In the genomic region with DNA sequence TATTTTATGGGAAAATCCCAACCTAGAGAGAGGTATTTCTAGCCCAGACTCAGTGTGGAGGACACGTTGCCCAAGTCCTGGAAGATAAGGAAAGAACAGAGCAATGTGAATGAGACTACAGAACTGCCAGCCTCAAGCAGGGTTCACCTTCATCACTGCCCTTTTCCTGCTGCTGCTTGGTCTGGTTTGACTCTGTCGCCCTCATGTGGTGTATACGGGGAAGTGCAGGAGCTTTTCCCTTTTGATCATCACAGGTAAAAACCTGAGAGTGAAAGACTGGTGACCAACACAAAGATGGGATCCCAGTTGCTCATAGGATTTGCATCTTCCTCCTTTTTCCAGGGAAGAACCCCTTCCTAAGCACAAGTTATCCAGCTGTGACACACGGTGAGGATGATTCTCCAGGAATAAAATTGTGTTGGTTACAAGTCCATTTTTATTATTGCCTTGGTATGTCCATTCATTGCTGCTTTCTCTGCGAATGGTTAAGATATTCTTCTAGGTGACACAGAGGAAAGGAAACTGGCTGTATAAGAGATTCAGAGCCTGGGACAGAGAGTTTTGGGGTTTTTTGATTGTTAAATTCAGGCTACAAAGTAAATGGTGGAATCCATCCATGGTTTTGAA, we compare ENCODE assay signal across 8 cellular contexts.
A peak's percentile ranks its signal among the peaks of the same experiment; 100 is the strongest.
DNase-seq lines count a peak whose midpoint lies in the region; ATAC-seq and TF ChIP-seq lines count a peak whose summit lies in the region.

No MANE protein-coding gene starts in this region.

- TF ChIP-seq CTCF in A673 (conservative IDR thresholded peaks at IDR 0.05; ENCODE audit: low read depth, low read length), result peak; percentile 94
- peak; percentile 94 for TF ChIP-seq CTCF in GM13976 (IDR thresholded peaks at IDR 0.05; ENCODE audit: borderline replicate concordance, control extremely low read depth, extremely low read depth, insufficient read depth, missing control alignments)
- TF ChIP-seq CTCF in VCaP (conservative IDR thresholded peaks at IDR 0.05), result peak; percentile 97
- TF ChIP-seq CTCF in cardiac fibroblast (IDR thresholded peaks at IDR 0.05; ENCODE audit: low read depth, low read length), result peak; percentile 99
- peak; percentile 96 for TF ChIP-seq CTCF in kidney epithelial cell (IDR thresholded peaks at IDR 0.05; ENCODE audit: insufficient read depth, low read length, poor library complexity, severe bottlenecking)

- no peaks in the 10 kb centered on the region for H3K36me3 ChIP-seq in A673 (ENCODE audit: insufficient read depth, low read length, poor library complexity, severe bottlenecking)
- H3K36me3 ChIP-seq in kidney epithelial cell (ENCODE audit: control insufficient read depth, insufficient read depth, low read length), result no peaks in the 10 kb centered on the region

- ATAC-seq in GM21825 (IDR thresholded peaks at IDR 0.05; ENCODE audit: unreplicated experiment), result no peak

- H3K4me1 ChIP-seq in A673 (ENCODE audit: insufficient read depth, low read length, poor library complexity, severe bottlenecking), result peaks cover 3% of the 10 kb centered on the region

- H3K9me3 ChIP-seq in A673 (ENCODE audit: low read depth, low read length, poor library complexity, severe bottlenecking), result peaks cover 4% of the 10 kb centered on the region

- CTCF ChIA-PET in A673 (lab: Charles Lee), result interaction anchor here (0.6 to 1.5 kb wide), 5 partner anchors 10 to 228 kb away, joined by 3 to 7 read pairs (median 4); no protein-coding TSS in a partner anchor

- BruUV-seq in A673 (replicated peaks; lab: Mats Ljungman, UMichigan), result no TSS peak

- in situ Hi-C loops in GM13976 (cut with MboI; ENCODE audit: low sequenced_read_pairs, unreplicated experiment), result loop anchor here (5.0 to 10.0 kb wide), 2 partner anchors 166 to 211 kb away; no protein-coding TSS in a partner anchor

- POLR2A ChIA-PET in A673 (lab: Charles Lee; ENCODE audit: low non-redundant PET), result no interaction called here

- DNase-seq in A673 (ENCODE audit: low spot score) (peak; percentile 60), GM13976 (ENCODE audit: low spot score) (peak; percentile 68), NCI-H2171 (lab: John Stamatoyannopoulos, UW) (peak; percentile 20), cardiac fibroblast (ENCODE audit: low read depth in 2 of 2) (peak; percentile 58 to 66), kidney epithelial cell (ENCODE audit: low read depth) (peak; percentile 1)
- DNase-seq in stimulated activated CD4-positive, alpha-beta T cell treated with anti-CD3 and anti-CD28 coated beads, Interleukin-4, amount 100 ng/mL, for 1 hour, result peak; percentile 31

- H3K4me3 ChIP-seq in A673 (ENCODE audit: low read depth, low read length, poor library complexity, severe bottlenecking), result no peak overlapping the region
- no peak overlapping the region for H3K4me3 ChIP-seq in cardiac fibroblast (replicated peaks in 1 of 2; ENCODE audit: low read depth in 2 of 2, low read length in 2 of 2)
- no peak overlapping the region for H3K4me3 ChIP-seq in kidney epithelial cell (ENCODE audit: low read depth, low read length)

- H3K27ac ChIP-seq in A673 (ENCODE audit: low read depth, low read length, poor library complexity, severe bottlenecking) (no peak overlapping the region), VCaP (no peak overlapping the region)

- H3K27me3 ChIP-seq in A673 (replicated peaks; ENCODE audit: insufficient read depth, low read depth, low read length, poor library complexity), result peaks cover 26% of the 10 kb centered on the region
- no peaks in the 10 kb centered on the region for H3K27me3 ChIP-seq in kidney epithelial cell (ENCODE audit: control insufficient read depth, insufficient read depth, low read length)

- intact Hi-C loops in A673 (cut with micrococcal nuclease; ENCODE audit: unreplicated experiment), result loop anchor here (2.0 to 5.0 kb wide), 3 partner anchors 153 to 259 kb away; no protein-coding TSS in a partner anchor

Comparison
In these comparisons a context has a peak if more than half of its experiments do, and no peak if none do; other contexts are left out.
1. DNase-seq: peak in every context shown above with its lines; median percentile 68 in GM13976; 62 in cardiac fibroblast; 60 in A673; 31 in stimulated activated CD4-positive, alpha-beta T cell treated with anti-CD3 and anti-CD28 coated beads, Interleukin-4, amount 100 ng/mL, for 1 hour; 20 in NCI-H2171; 1 in kidney epithelial cell.